Comparison of ENCODE assay signal across 10 cellular contexts in genomic region chr20:24470031-24470781, GRCh38. TPM values are rescaled to one million over a fixed set of nuclear protein-coding genes. Genes with fewer than 3 reads are reported as not detected.
DNase-seq lines count a peak whose midpoint lies in the region; TF ChIP-seq lines count a peak whose summit lies in the region.
"Had no signal": no experiment of that assay in that cellular context is flagged by ENCODE, and none has a peak within 500 bp of the region (broad histone marks: within the 10 kb centered on the region; RNA-seq: fewer than 3 reads in every experiment).

No MANE protein-coding gene starts in this region.

- H3K4me3 Mint-ChIP-seq in mesothelial cell of epicardium (peak overlapping the region; percentile 68), type B pancreatic cell (peak overlapping the region; percentile 89)
- H3K4me3 Mint-ChIP-seq: CD4-positive, alpha-beta memory T cell; HFFc6 had no signal

- H3K9me3 Mint-ChIP-seq in mesothelial cell of epicardium = no peaks in the 10 kb centered on the region
- H3K9me3 Mint-ChIP-seq in type B pancreatic cell = no peaks in the 10 kb centered on the region
- H3K9me3 Mint-ChIP-seq: HFFc6 had no signal

- peak; percentile 55 for DNase-seq in activated CD8-positive, alpha-beta memory T cell treated with anti-CD3 and anti-CD28 coated beads, Interleukin-2, amount 50 U/mL, for 48 hours
- DNase-seq in activated CD8-positive, alpha-beta memory T cell treated with anti-CD3 and anti-CD28 coated beads, Interleukin-2, amount 50 U/mL, for 4 hours = no peak
- peak; percentile 74 for DNase-seq in ecto neural progenitor cell (ENCODE audit: low spot score)
- DNase-seq in mesothelial cell of epicardium (ENCODE audit: low spot score in 2 of 2, unreplicated experiment in 2 of 2) = no peak
- no peak for DNase-seq in type B pancreatic cell (ENCODE audit: extremely low spot score, unreplicated experiment)
- DNase-seq in epidermal melanocyte (ENCODE audit: insufficient read length, low spot score) = no peak
- no peak for DNase-seq in SJCRH30
- DNase-seq in activated CD4-positive, alpha-beta T cell treated with anti-CD3 and anti-CD28 coated beads, Interleukin-2, amount 50 U/mL, for 4 hours = no peak
- DNase-seq: HFFc6 had no signal

- H3K4me1 Mint-ChIP-seq in mesothelial cell of epicardium = peaks cover 12% of the 10 kb centered on the region
- H3K4me1 Mint-ChIP-seq in type B pancreatic cell (ENCODE audit: unreplicated experiment) = peaks cover 5% of the 10 kb centered on the region

- H3K4me3 ChIP-seq in SJCRH30 = no peak overlapping the region

- no peak overlapping the region for H3K27ac Mint-ChIP-seq in mesothelial cell of epicardium
- peak overlapping the region; percentile 53 for H3K27ac Mint-ChIP-seq in type B pancreatic cell
- H3K27ac Mint-ChIP-seq: CD4-positive, alpha-beta memory T cell; HFFc6 had no signal

- no peak for TF ChIP-seq CTCF in mesothelial cell of epicardium (IDR thresholded peaks at IDR 0.05; ENCODE audit: unreplicated experiment)
- no peak for TF ChIP-seq CTCF in type B pancreatic cell (conservative IDR thresholded peaks at IDR 0.05)

- H3K36me3 Mint-ChIP-seq in mesothelial cell of epicardium (no peaks in the 10 kb centered on the region), type B pancreatic cell (no peaks in the 10 kb centered on the region)
- H3K36me3 Mint-ChIP-seq: CD4-positive, alpha-beta memory T cell had no signal

- H3K36me3 ChIP-seq in SJCRH30 = no peaks in the 10 kb centered on the region

- H3K27me3 Mint-ChIP-seq in mesothelial cell of epicardium (ENCODE audit: low read depth) = peaks cover 88% of the 10 kb centered on the region
- H3K27me3 Mint-ChIP-seq in type B pancreatic cell = peaks cover 85% of the 10 kb centered on the region

- no peaks in the 10 kb centered on the region for H3K4me1 ChIP-seq in SJCRH30

- no peaks in the 10 kb centered on the region for H3K27me3 ChIP-seq in SJCRH30

- no peak overlapping the region for H3K27ac ChIP-seq in SJCRH30

- no peaks in the 10 kb centered on the region for H3K9me3 ChIP-seq in SJCRH30 (replicated peaks)

RNA-seq across cellular contexts. Expression of gene SYNDIG1, which starts 0.8 kb away (rescaled TPM):
- total RNA-seq in mesothelial cell of epicardium = 0.80 to 1.6 TPM (median 0.90 TPM) in 3 replicates
- total RNA-seq in type B pancreatic cell (ENCODE audit: low replicate concordance) = 4.1 and 4.3 TPM in 2 replicates
- 0.05 TPM in 1 of 2 replicates, not detected in the other for total RNA-seq in SJCRH30 (2014; rRNA removed; shearing (Covaris generic))
- total RNA-seq: CD4-positive, alpha-beta memory T cell had no signal

Comparison
In these comparisons a context has a peak if more than half of its experiments do, and no peak if none do; other contexts are left out.
1. DNase-seq: peak in activated CD8-positive, alpha-beta memory T cell treated with anti-CD3 and anti-CD28 coated beads, Interleukin-2, amount 50 U/mL, for 48 hours (single experiment) and ecto neural progenitor cell (single experiment); none in activated CD8-positive, alpha-beta memory T cell treated with anti-CD3 and anti-CD28 coated beads, Interleukin-2, amount 50 U/mL, for 4 hours (single experiment), mesothelial cell of epicardium (0 of 2), type B pancreatic cell (single experiment), epidermal melanocyte (single experiment), SJCRH30 (0 of 2) and activated CD4-positive, alpha-beta T cell treated with anti-CD3 and anti-CD28 coated beads, Interleukin-2, amount 50 U/mL, for 4 hours (0 of 2).